9 cellular contexts compared by ENCODE assay signal in genomic region chr10:99329238-99329890, GRCh38. TPM values are rescaled to one million over a fixed set of nuclear protein-coding genes. Genes with fewer than 3 reads are reported as not detected.
A peak's percentile ranks its signal among the peaks of the same experiment; 100 is the strongest.
DNase-seq lines count a peak whose midpoint lies in the region; ATAC-seq and TF ChIP-seq lines count a peak whose summit lies in the region.
"Had no signal": no experiment of that assay in that cellular context is flagged by ENCODE, and none has a peak within 500 bp of the region (broad histone marks: within the 10 kb centered on the region; RNA-seq: fewer than 3 reads in every experiment).

Gene CNNM1 (plus strand): TSS chr10:99329356. CDS start chr10:99329388, 32 bp downstream.

- H3K4me1 ChIP-seq in CD8-positive, alpha-beta memory T cell (ENCODE audit: insufficient read depth, low read length), result no peaks in the 10 kb centered on the region
- H3K4me1 ChIP-seq in heart left ventricle, result peaks cover 0 to 19% (median 11%) of the 10 kb centered on the region in 12 donors

- CTCF ChIA-PET in CD8-positive, alpha-beta memory T cell (lab: Charles Lee), result interaction anchor here (1.0 kb wide), 1 partner anchor 10 kb away, joined by 3 read pairs; no protein-coding TSS in a partner anchor

- H3K27me3 ChIP-seq in CD8-positive, alpha-beta memory T cell (ENCODE audit: insufficient read depth, low read length, poor library complexity, severe bottlenecking), result no peaks in the 10 kb centered on the region
- H3K27me3 ChIP-seq in heart left ventricle, result peaks cover 0 to 77% (median 31%) of the 10 kb centered on the region in 9 donors

- H3K9me3 ChIP-seq in CD8-positive, alpha-beta memory T cell (ENCODE audit: low read length), result no peaks in the 10 kb centered on the region
- no peaks in the 10 kb centered on the region for H3K9me3 ChIP-seq in heart left ventricle

- H3K4me1 Mint-ChIP-seq in CD8-positive, alpha-beta memory T cell, result peaks cover 9 to 15% (median 10%) of the 10 kb centered on the region in 3 donors
- no peaks in the 10 kb centered on the region for H3K4me1 Mint-ChIP-seq in activated T-helper 2 cell treated with anti-CD3 and anti-CD28 coated beads, Interferon-gamma antibody, Interleukin-2, Interleukin-4, amounts not matched to agents 10 μg/mL and 5 μg/mL and 100 μg/mL, durations not matched to agents 14 hours and 24 hours and 36 hours (ENCODE audit: low read depth)

- H3K27ac ChIP-seq in CD8-positive, alpha-beta memory T cell (ENCODE audit: low read depth, low read length), result no peak within 1 kb of the TSS
- H3K27ac ChIP-seq in heart left ventricle, result no peak within 1 kb of the TSS
- H3K27ac ChIP-seq: KMS-11 had no signal

- POLR2A ChIA-PET in CD8-positive, alpha-beta memory T cell (lab: Charles Lee), result no interaction called here

- ATAC-seq in GM21367 (IDR thresholded peaks at IDR 0.05; ENCODE audit: unreplicated experiment) (peak; percentile 74), heart left ventricle (peak in 2 of 4 donors; percentile 68 to 75), HG02970 (IDR thresholded peaks at IDR 0.05; ENCODE audit: low FRiP score, unreplicated experiment) (no peak)

- peaks cover 25 to 61% of the 10 kb centered on the region in 2 donors for H3K27me3 Mint-ChIP-seq in CD8-positive, alpha-beta memory T cell
- peaks cover 40% of the 10 kb centered on the region for H3K27me3 Mint-ChIP-seq in activated T-helper 2 cell treated with anti-CD3 and anti-CD28 coated beads, Interferon-gamma antibody, Interleukin-2, Interleukin-4, amounts not matched to agents 10 μg/mL and 5 μg/mL and 100 μg/mL, durations not matched to agents 14 hours and 24 hours and 36 hours (ENCODE audit: low read depth)

- H3K9me3 Mint-ChIP-seq in CD8-positive, alpha-beta memory T cell, result peaks cover 0 to 3% (median 0%) of the 10 kb centered on the region in 5 donors
- no peaks in the 10 kb centered on the region for H3K9me3 Mint-ChIP-seq in activated T-helper 2 cell treated with anti-CD3 and anti-CD28 coated beads, Interferon-gamma antibody, Interleukin-2, Interleukin-4, amounts not matched to agents 10 μg/mL and 5 μg/mL and 100 μg/mL, durations not matched to agents 14 hours and 24 hours and 36 hours

- H3K27ac Mint-ChIP-seq in CD8-positive, alpha-beta memory T cell, result no peak within 1 kb of the TSS
- H3K27ac Mint-ChIP-seq in activated T-helper 2 cell treated with anti-CD3 and anti-CD28 coated beads, Interferon-gamma antibody, Interleukin-2, Interleukin-4, amounts not matched to agents 10 μg/mL and 5 μg/mL and 100 μg/mL, durations not matched to agents 14 hours and 24 hours and 36 hours, result no peak within 1 kb of the TSS

- H3K4me3 ChIP-seq in CD8-positive, alpha-beta memory T cell (ENCODE audit: low read length), result no peak within 1 kb of the TSS
- H3K4me3 ChIP-seq in LNCaP clone FGC (ENCODE audit: low read depth, low read length) (peak within 1 kb of the TSS; percentile 43), heart left ventricle (peak within 1 kb of the TSS; percentile 24 to 55 (median 44))

- no peaks in the 10 kb centered on the region for H3K36me3 Mint-ChIP-seq in CD8-positive, alpha-beta memory T cell
- no peaks in the 10 kb centered on the region for H3K36me3 Mint-ChIP-seq in activated T-helper 2 cell treated with anti-CD3 and anti-CD28 coated beads, Interferon-gamma antibody, Interleukin-2, Interleukin-4, amounts not matched to agents 10 μg/mL and 5 μg/mL and 100 μg/mL, durations not matched to agents 14 hours and 24 hours and 36 hours (ENCODE audit: low read depth)

- TF ChIP-seq CTCF in LNCaP clone FGC (IDR thresholded peaks at IDR 0.05; ENCODE audit: control insufficient read depth, extremely low read depth, insufficient read depth), result no peak
- TF ChIP-seq CTCF in heart left ventricle (IDR thresholded peaks at IDR 0.05), result no peak

- DNase-seq in CD8-positive, alpha-beta memory T cell, result no peak
- DNase-seq in LNCaP clone FGC (ENCODE audit: low read depth) (no peak), heart left ventricle (peak in 1 of 5 donors; percentile 28), posterior vena cava (ENCODE audit: low spot score) (peak; percentile 80), middle frontal gyrus (ENCODE audit: extremely low spot score, low spot score) (no peak)
- DNase-seq in activated T-helper 2 cell treated with anti-CD3 and anti-CD28 coated beads, Interferon-gamma antibody, Interleukin-2, Interleukin-4, amounts not matched to agents 10 μg/mL and 5 μg/mL and 100 μg/mL, durations not matched to agents 14 hours and 24 hours and 36 hours (ENCODE audit: low spot score), result peak; percentile 14

- TF ChIP-seq POLR2A in heart left ventricle (IDR thresholded peaks at IDR 0.05), result no peak

- peak within 1 kb of the TSS in 6 of 7 donors; percentile 27 to 66 (median 46) for H3K4me3 Mint-ChIP-seq in CD8-positive, alpha-beta memory T cell
- peak within 1 kb of the TSS; percentile 15 for H3K4me3 Mint-ChIP-seq in activated T-helper 2 cell treated with anti-CD3 and anti-CD28 coated beads, Interferon-gamma antibody, Interleukin-2, Interleukin-4, amounts not matched to agents 10 μg/mL and 5 μg/mL and 100 μg/mL, durations not matched to agents 14 hours and 24 hours and 36 hours (ENCODE audit: low read depth)

- WGBS in heart left ventricle, 4 donors, result 0 to 1% (median 1%) methylated on average over 20 to 69 of the region's 69 CpGs

- intact Hi-C loops in activated T-helper 2 cell treated with anti-CD3 and anti-CD28 coated beads, Interferon-gamma antibody, Interleukin-2, Interleukin-4, amounts not matched to agents 10 μg/mL and 5 μg/mL and 100 μg/mL, durations not matched to agents 14 hours and 24 hours and 36 hours (cut with micrococcal nuclease), result no loop called here
- intact Hi-C loops in heart left ventricle (cut with DNase I) (no loop called here), posterior vena cava (cut with DNase I) (no loop called here)

- no peaks in the 10 kb centered on the region for H3K36me3 ChIP-seq in CD8-positive, alpha-beta memory T cell (ENCODE audit: insufficient read depth, low read length)
- no peaks in the 10 kb centered on the region for H3K36me3 ChIP-seq in heart left ventricle

RNA-seq across cellular contexts. Expression of gene CNNM1, which starts in this region (rescaled TPM):
- total RNA-seq in CD8-positive, alpha-beta memory T cell, result under 1 TPM; 0.11 to 0.16 TPM
- polyA plus RNA-seq in CD8-positive, alpha-beta memory T cell, result not detected
- total RNA-seq in activated T-helper 2 cell treated with anti-CD3 and anti-CD28 coated beads, Interferon-gamma antibody, Interleukin-2, Interleukin-4, amounts not matched to agents 10 μg/mL and 5 μg/mL and 100 μg/mL, durations not matched to agents 14 hours and 24 hours and 36 hours, result 0.21 and 0.28 TPM in 2 replicates
- total RNA-seq in heart left ventricle (under 1 TPM in 6 of 9 donors, not detected in 3; 0.04 to 0.43 (median 0.13) TPM), posterior vena cava (under 1 TPM; 0.19 to 0.24 TPM)
- polyA plus RNA-seq in heart left ventricle, result under 1 TPM in 1 of 2 donors, not detected in 1; 0.08 TPM

Comparison
In these comparisons a context has a peak if more than half of its experiments do, and no peak if none do; other contexts are left out.
1. Peak in DNase-seq in activated T-helper 2 cell treated with anti-CD3 and anti-CD28 coated beads, Interferon-gamma antibody, Interleukin-2, Interleukin-4, amounts not matched to agents 10 μg/mL and 5 μg/mL and 100 μg/mL, durations not matched to agents 14 hours and 24 hours and 36 hours; RNA of the gene not detected or under 1 TPM.
2. Peak in DNase-seq in posterior vena cava; RNA of the gene not detected or under 1 TPM.